Comparison of ENCODE assay signal across 20 cellular contexts in the genomic region with DNA sequence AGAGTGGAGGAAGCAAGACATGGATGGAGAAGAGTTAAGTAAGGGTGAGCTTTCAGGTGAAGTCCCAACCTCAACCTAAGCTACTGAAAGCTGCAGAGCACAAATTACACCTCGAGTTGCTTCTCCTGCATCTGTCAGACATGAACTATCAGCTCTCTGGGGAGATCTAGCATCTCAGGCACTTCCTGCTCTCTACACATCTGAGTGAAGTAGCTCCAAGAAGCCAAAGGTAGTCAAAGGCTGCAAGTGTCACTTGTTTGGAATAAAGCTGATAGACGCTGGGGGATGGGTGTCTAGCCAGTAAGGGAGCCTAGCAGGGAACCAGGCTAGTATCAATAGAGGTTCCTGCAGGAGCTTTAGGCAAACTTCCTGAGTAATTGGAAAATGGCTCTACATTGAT.
DNase-seq lines count a peak whose midpoint lies in the region; ATAC-seq and TF ChIP-seq lines count a peak whose summit lies in the region.
"Had no signal": no experiment of that assay in that cellular context is flagged by ENCODE, and none has a peak within 500 bp of the region (broad histone marks: within the 10 kb centered on the region; RNA-seq: fewer than 3 reads in every experiment).

No MANE protein-coding gene starts in this region.

- no peaks in the 10 kb centered on the region for H3K27me3 ChIP-seq in endodermal cell (ENCODE audit: control insufficient read depth, insufficient read depth, low read length, poor library complexity, severe bottlenecking)

- H3K9ac ChIP-seq in endodermal cell (ENCODE audit: extremely low read depth, low read length, poor library complexity, severe bottlenecking): no peak overlapping the region

- no peaks in the 10 kb centered on the region for H3K9me3 ChIP-seq in endodermal cell (ENCODE audit: control insufficient read depth, low read length)

- 30 to 57% methylated on average over 1 to 2 of the region's 2 CpGs for WGBS in endodermal cell (ENCODE audit: insufficient coverage in 1 of 2, insufficient read length in 1 of 2), 2 experiments

- H3K4me3 ChIP-seq in endodermal cell (ENCODE audit: low read length): peak overlapping the region; percentile 67
- H3K4me3 ChIP-seq: SK-N-MC had no signal

- DNase-seq in NCI-H2171 treated with DMSO at 0.1 percent for 48 hours (lab: John Stamatoyannopoulos, UW): peak; percentile 29
- DNase-seq in NCI-H2171 (lab: John Stamatoyannopoulos, UW): no peak
- DNase-seq in NCI-H146 treated with DMSO at 0.1 percent for 48 hours (lab: John Stamatoyannopoulos, UW; ENCODE audit: unreplicated experiment): peak; percentile 29
- peak; percentile 78 for DNase-seq in endodermal cell
- no peak for DNase-seq in stimulated activated naive B cell treated with anti-CD40 and anti-IgM and Interleukin-4, amounts not matched to agents 10 μg/mL and 1 μg/mL and 100 μg/mL, for 72 hours
- no peak for DNase-seq in DMS79 treated with DMSO at 0.1 percent for 48 hours (lab: John Stamatoyannopoulos, UW)
- no peak for DNase-seq in activated CD4-positive, alpha-beta T cell treated with anti-CD3 and anti-CD28 coated beads, Interleukin-2, amount 10 ng/mL, durations not matched to agents 7 days and 5 days
- no peak for DNase-seq in GM19238 (ENCODE audit: insufficient read length, low spot score)
- DNase-seq: CD4-positive, alpha-beta memory T cell; DMS153; H9; NCI-H1092 treated with DMSO at 0.1 percent for 48 hours; NCI-H187; NCI-H2107; NCI-H446; NCI-H526 treated with DMSO at 0.1 percent for 48 hours; NK-92 treated with Interleukin-12 subunit alpha and Interleukin-12 subunit beta, amount 100 ng/mL, for 24 hours; SHP77 had no signal

- peak overlapping the region; percentile 83 for H3K27ac Mint-ChIP-seq in endodermal cell
- H3K27ac Mint-ChIP-seq in stimulated activated naive B cell treated with anti-CD40 and anti-IgM and Interleukin-4, amounts not matched to agents 10 μg/mL and 1 μg/mL and 100 μg/mL, for 72 hours: peak overlapping the region; percentile 31
- H3K27ac Mint-ChIP-seq in activated CD4-positive, alpha-beta T cell treated with anti-CD3 and anti-CD28 coated beads, Interleukin-2, amount 10 ng/mL, durations not matched to agents 7 days and 5 days: no peak overlapping the region
- H3K27ac Mint-ChIP-seq: B cell; CD4-positive, alpha-beta memory T cell had no signal

- peaks cover 28% of the 10 kb centered on the region for H3K4me1 Mint-ChIP-seq in endodermal cell
- peaks cover 8 to 21% of the 10 kb centered on the region in 2 donors for H3K4me1 Mint-ChIP-seq in stimulated activated naive B cell treated with anti-CD40 and anti-IgM and Interleukin-4, amounts not matched to agents 10 μg/mL and 1 μg/mL and 100 μg/mL, for 72 hours
- no peaks in the 10 kb centered on the region for H3K4me1 Mint-ChIP-seq in activated CD4-positive, alpha-beta T cell treated with anti-CD3 and anti-CD28 coated beads, Interleukin-2, amount 10 ng/mL, durations not matched to agents 7 days and 5 days
- H3K4me1 Mint-ChIP-seq: CD4-positive, alpha-beta memory T cell had no signal

- no peaks in the 10 kb centered on the region for H3K27me3 Mint-ChIP-seq in endodermal cell (ENCODE audit: insufficient read depth)
- no peaks in the 10 kb centered on the region for H3K27me3 Mint-ChIP-seq in stimulated activated naive B cell treated with anti-CD40 and anti-IgM and Interleukin-4, amounts not matched to agents 10 μg/mL and 1 μg/mL and 100 μg/mL, for 72 hours
- no peaks in the 10 kb centered on the region for H3K27me3 Mint-ChIP-seq in activated CD4-positive, alpha-beta T cell treated with anti-CD3 and anti-CD28 coated beads, Interleukin-2, amount 10 ng/mL, durations not matched to agents 7 days and 5 days
- H3K27me3 Mint-ChIP-seq: B cell; CD4-positive, alpha-beta memory T cell had no signal

- CTCF ChIA-PET in activated CD4-positive, alpha-beta T cell treated with anti-CD3 and anti-CD28 coated beads, Interleukin-2, amount 10 ng/mL, durations not matched to agents 7 days and 5 days (lab: Charles Lee): interaction anchor here (0.5 kb wide), 1 partner anchor 51 kb away, joined by 4 read pairs; no protein-coding TSS in a partner anchor

- TF ChIP-seq CTCF in endodermal cell (conservative IDR thresholded peaks at IDR 0.05): no peak

- POLR2A ChIA-PET in activated CD4-positive, alpha-beta T cell treated with anti-CD3 and anti-CD28 coated beads, Interleukin-2, amount 10 ng/mL, durations not matched to agents 7 days and 5 days (lab: Charles Lee): no interaction called here

- no peaks in the 10 kb centered on the region for H3K9me3 Mint-ChIP-seq in endodermal cell
- H3K9me3 Mint-ChIP-seq in stimulated activated naive B cell treated with anti-CD40 and anti-IgM and Interleukin-4, amounts not matched to agents 10 μg/mL and 1 μg/mL and 100 μg/mL, for 72 hours: no peaks in the 10 kb centered on the region
- no peaks in the 10 kb centered on the region for H3K9me3 Mint-ChIP-seq in activated CD4-positive, alpha-beta T cell treated with anti-CD3 and anti-CD28 coated beads, Interleukin-2, amount 10 ng/mL, durations not matched to agents 7 days and 5 days
- H3K9me3 Mint-ChIP-seq: CD4-positive, alpha-beta memory T cell; H9 had no signal

- peak overlapping the region; percentile 5 for H3K4me3 Mint-ChIP-seq in endodermal cell
- H3K4me3 Mint-ChIP-seq in stimulated activated naive B cell treated with anti-CD40 and anti-IgM and Interleukin-4, amounts not matched to agents 10 μg/mL and 1 μg/mL and 100 μg/mL, for 72 hours: no peak overlapping the region
- no peak overlapping the region for H3K4me3 Mint-ChIP-seq in activated CD4-positive, alpha-beta T cell treated with anti-CD3 and anti-CD28 coated beads, Interleukin-2, amount 10 ng/mL, durations not matched to agents 7 days and 5 days
- H3K4me3 Mint-ChIP-seq: B cell; CD4-positive, alpha-beta memory T cell; H9 had no signal

- no peak overlapping the region for H3K27ac ChIP-seq in endodermal cell (ENCODE audit: low read depth, low read length)
- H3K27ac ChIP-seq: SK-N-MC had no signal

- H3K4me1 ChIP-seq in endodermal cell (ENCODE audit: control insufficient read depth, insufficient read depth, low read length): peaks cover 23% of the 10 kb centered on the region

- no peaks in the 10 kb centered on the region for H3K36me3 Mint-ChIP-seq in endodermal cell (ENCODE audit: low read depth)
- H3K36me3 Mint-ChIP-seq in stimulated activated naive B cell treated with anti-CD40 and anti-IgM and Interleukin-4, amounts not matched to agents 10 μg/mL and 1 μg/mL and 100 μg/mL, for 72 hours: no peaks in the 10 kb centered on the region
- no peaks in the 10 kb centered on the region for H3K36me3 Mint-ChIP-seq in activated CD4-positive, alpha-beta T cell treated with anti-CD3 and anti-CD28 coated beads, Interleukin-2, amount 10 ng/mL, durations not matched to agents 7 days and 5 days (ENCODE audit: low read depth)
- H3K36me3 Mint-ChIP-seq: CD4-positive, alpha-beta memory T cell had no signal

- no peaks in the 10 kb centered on the region for H3K36me3 ChIP-seq in endodermal cell (ENCODE audit: control insufficient read depth, insufficient read depth, low read length)

- peak; percentile 45 to 60 for ATAC-seq in stimulated activated naive B cell treated with anti-CD40 and anti-IgM and Interleukin-4, amounts not matched to agents 10 μg/mL and 1 μg/mL and 100 μg/mL, for 72 hours (replicated peaks)

Comparison
In these comparisons a context has a peak if more than half of its experiments do, and no peak if none do; other contexts are left out.
1. DNase-seq: peak in NCI-H2171 treated with DMSO at 0.1 percent for 48 hours (single experiment), NCI-H146 treated with DMSO at 0.1 percent for 48 hours (single experiment) and endodermal cell (single experiment); none in NCI-H2171 (single experiment), stimulated activated naive B cell treated with anti-CD40 and anti-IgM and Interleukin-4, amounts not matched to agents 10 μg/mL and 1 μg/mL and 100 μg/mL, for 72 hours (single experiment), DMS79 treated with DMSO at 0.1 percent for 48 hours (single experiment), activated CD4-positive, alpha-beta T cell treated with anti-CD3 and anti-CD28 coated beads, Interleukin-2, amount 10 ng/mL, durations not matched to agents 7 days and 5 days (single experiment) and GM19238 (single experiment).